ENCODE assay signal across 1 cellular context in the genomic region with DNA sequence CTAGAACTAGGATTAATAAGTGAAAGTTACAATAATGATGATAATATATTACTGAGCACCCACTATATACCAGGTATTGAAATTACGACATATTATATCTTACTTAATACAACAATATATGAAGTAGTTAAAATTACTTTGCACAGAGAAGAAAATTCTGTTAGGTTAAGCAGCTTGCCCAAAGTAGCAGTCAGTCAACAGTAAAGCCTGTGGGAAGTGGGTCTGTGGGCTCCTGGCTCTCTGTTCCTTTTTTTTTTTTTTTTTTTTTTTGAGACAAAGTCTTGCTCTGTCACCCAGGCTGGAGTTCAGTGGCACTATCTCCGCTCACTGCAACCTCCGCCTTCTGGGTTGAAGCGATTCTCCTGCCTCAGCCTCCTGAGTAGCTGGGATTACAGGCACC.
TF ChIP-seq lines count a peak whose summit lies in the region.

No MANE protein-coding gene starts in this region.

TF ChIP-seq in HEK293T, 16 proteins besides CTCF, POLR2A, EP300 and RAD21:
- TF ChIP-seq, protein P1, sequence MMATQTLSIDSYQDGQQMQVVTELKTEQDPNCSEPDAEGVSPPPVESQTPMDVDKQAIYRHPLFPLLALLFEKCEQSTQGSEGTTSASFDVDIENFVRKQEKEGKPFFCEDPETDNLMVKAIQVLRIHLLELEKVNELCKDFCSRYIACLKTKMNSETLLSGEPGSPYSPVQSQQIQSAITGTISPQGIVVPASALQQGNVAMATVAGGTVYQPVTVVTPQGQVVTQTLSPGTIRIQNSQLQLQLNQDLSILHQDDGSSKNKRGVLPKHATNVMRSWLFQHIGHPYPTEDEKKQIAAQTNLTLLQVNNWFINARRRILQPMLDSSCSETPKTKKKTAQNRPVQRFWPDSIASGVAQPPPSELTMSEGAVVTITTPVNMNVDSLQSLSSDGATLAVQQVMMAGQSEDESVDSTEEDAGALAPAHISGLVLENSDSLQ (IDR thresholded peaks at IDR 0.05): no peak
- no peak for TF ChIP-seq FOXM1 (IDR thresholded peaks at IDR 0.05; ENCODE audit: borderline replicate concordance)
- TF ChIP-seq ARNT (IDR thresholded peaks at IDR 0.05): no peak
- TF ChIP-seq L3MBTL2 (conservative IDR thresholded peaks at IDR 0.05): no peak
- TF ChIP-seq HDGF (IDR thresholded peaks at IDR 0.05; ENCODE audit: borderline replicate concordance): no peak
- no peak for TF ChIP-seq LEF1 (IDR thresholded peaks at IDR 0.05; ENCODE audit: borderline replicate concordance)
- TF ChIP-seq FOXK2 (IDR thresholded peaks at IDR 0.05): no peak
- no peak for TF ChIP-seq TARDBP (IDR thresholded peaks at IDR 0.05)
- TF ChIP-seq ZNF384 (IDR thresholded peaks at IDR 0.05): no peak
- TF ChIP-seq SUZ12 (IDR thresholded peaks at IDR 0.05): no peak
- TF ChIP-seq BHLHE40 (IDR thresholded peaks at IDR 0.05; ENCODE audit: borderline replicate concordance): no peak
- TF ChIP-seq ELF4 (IDR thresholded peaks at IDR 0.05): no peak
- TF ChIP-seq SP1 (IDR thresholded peaks at IDR 0.05): no peak
- no peak for TF ChIP-seq NFRKB (IDR thresholded peaks at IDR 0.05)
- TF ChIP-seq FOXA1 (IDR thresholded peaks at IDR 0.05): no peak
- no peak for TF ChIP-seq CTBP1 (IDR thresholded peaks at IDR 0.05; ENCODE audit: borderline replicate concordance)
